Comparison of ENCODE assay signal across 21 cellular contexts in the genomic region with DNA sequence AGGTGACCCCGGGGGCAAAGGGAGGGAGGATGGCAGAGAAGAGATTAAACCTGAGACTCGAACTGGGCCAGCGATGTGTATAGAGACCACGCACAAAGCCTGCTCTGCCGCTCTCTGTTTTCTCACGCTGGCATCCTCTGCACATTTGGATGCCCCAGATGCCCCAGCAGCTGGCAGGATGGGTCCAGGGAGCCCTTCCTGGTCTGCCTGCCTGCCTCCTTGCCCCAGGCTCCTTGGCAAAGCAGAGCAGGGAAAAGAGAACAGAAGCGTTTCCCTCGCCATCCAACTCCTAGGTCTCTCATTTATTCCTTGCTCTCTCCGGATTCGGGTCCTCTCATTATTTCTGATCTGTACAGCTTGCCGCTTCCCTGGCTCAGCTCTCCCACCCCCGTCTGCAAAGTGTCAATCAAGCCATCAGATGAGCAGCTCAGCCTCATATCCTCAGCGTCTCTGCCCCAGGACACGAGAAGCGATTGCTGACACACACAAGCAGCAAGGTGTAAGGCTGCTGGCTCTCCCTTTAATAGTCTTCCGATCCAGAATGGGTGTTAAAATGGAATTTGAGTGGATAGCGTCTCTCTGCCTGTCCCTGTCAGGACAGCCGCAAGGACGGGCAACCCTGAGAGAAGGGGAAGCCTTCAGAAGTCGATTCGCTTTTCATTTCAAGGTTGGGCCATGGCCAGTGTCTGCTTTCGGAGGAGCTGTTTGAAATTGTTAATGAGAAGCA. TPM values are rescaled to one million over a fixed set of nuclear protein-coding genes. Genes with fewer than 3 reads are reported as not detected.
DNase-seq lines count a peak whose midpoint lies in the region; ATAC-seq, FAIRE-seq and TF ChIP-seq lines count a peak whose summit lies in the region.
"Had no signal": no experiment of that assay in that cellular context is flagged by ENCODE, and none has a peak within 500 bp of the region (broad histone marks: within the 10 kb centered on the region; RNA-seq: fewer than 3 reads in every experiment).

No MANE protein-coding gene starts in this region.

- 47% methylated on average over 22 of the region's 22 CpGs for WGBS in A549 (ENCODE audit: missing lambda C conversion rate)

- no peak overlapping the region for H3K4me2 ChIP-seq in A549

- TF ChIP-seq RAD21 in A549 (conservative IDR thresholded peaks at IDR 0.05 in 1 of 2, IDR thresholded peaks at IDR 0.05 in 1 of 2) = no peak

- intact Hi-C loops in gastrocnemius medialis (cut with DNase I; ENCODE audit: low total_unique reads) = no loop called here

- H3K9me3 ChIP-seq in A549 (peaks cover 34% of the 10 kb centered on the region), HUES6 (ENCODE audit: control insufficient read depth, insufficient read depth, low read depth, low read length) (peaks cover 24% of the 10 kb centered on the region), adipocyte (ENCODE audit: control insufficient read depth, low read length) (peaks cover 44% of the 10 kb centered on the region), gastrocnemius medialis (no peaks in the 10 kb centered on the region)
- H3K9me3 ChIP-seq: suprapubic skin had no signal

- ATAC-seq in A549 = peak; percentile 13 to 35; a peak in 3 of 6 replicates
- no peak for ATAC-seq in gastrocnemius medialis

- H3K36me3 ChIP-seq in HUES6 (ENCODE audit: control insufficient read depth, insufficient read depth, low read length) = no peaks in the 10 kb centered on the region
- no peaks in the 10 kb centered on the region for H3K36me3 ChIP-seq in adipocyte (ENCODE audit: control insufficient read depth, insufficient read depth, low read length, severe bottlenecking)
- H3K36me3 ChIP-seq in gastrocnemius medialis = no peaks in the 10 kb centered on the region
- H3K36me3 ChIP-seq: brain microvascular endothelial cell, SJSA1, suprapubic skin had no signal

- H3K4me1 ChIP-seq in A549 = no peaks in the 10 kb centered on the region
- peaks cover 58% of the 10 kb centered on the region for H3K4me1 ChIP-seq in HUES6 (ENCODE audit: control insufficient read depth, insufficient read depth, low read length)
- H3K4me1 ChIP-seq in adipocyte (ENCODE audit: control insufficient read depth, insufficient read depth, low read length) = peaks cover 18% of the 10 kb centered on the region
- H3K4me1 ChIP-seq in gastrocnemius medialis = peaks cover 3 to 4% of the 10 kb centered on the region in 2 donors

- TF ChIP-seq EP300 in A549 (IDR thresholded peaks at IDR 0.05) = no peak

- H3K27me3 ChIP-seq in HUES6 (ENCODE audit: control insufficient read depth, insufficient read depth, low read length) (no peaks in the 10 kb centered on the region), adipocyte (replicated peaks; ENCODE audit: control insufficient read depth, insufficient read depth, low read length) (peaks cover 58% of the 10 kb centered on the region), gastrocnemius medialis (peaks cover 8 to 25% (median 15%) of the 10 kb centered on the region in 3 donors)

- in situ Hi-C loops in gastrocnemius medialis (cut with MboI; ENCODE audit: low sequenced_read_pairs in 4 of 4) = no loop called here

- CTCF ChIA-PET in A549 (lab: Yijun Ruan, JAX) = interaction anchor here (0.7 to 3.7 kb wide), 11 partner anchors 14 to 108 kb away, joined by 3 to 11 read pairs (median 3); no protein-coding TSS in a partner anchor

- no peak for FAIRE-seq in A549 (lab: Jason Lieb, UNC)

- H3K9ac ChIP-seq in HUES6 (ENCODE audit: low read length) (peak overlapping the region; percentile 36), adipocyte (ENCODE audit: low read length) (no peak overlapping the region)

- DNase-seq in A549 (ENCODE audit: low read depth in 1 of 2, low spot score in 1 of 2) (no peak), adipocyte (ENCODE audit: low read depth) (peak; percentile 13), islet precursor cell (peak; percentile 52), gastrocnemius medialis (no peak), NCI-H2107 treated with DMSO at 0.1 percent for 48 hours (lab: John Stamatoyannopoulos, UW; ENCODE audit: unreplicated experiment) (no peak), DMS53 treated with DMSO at 0.1 percent for 48 hours (lab: John Stamatoyannopoulos, UW; ENCODE audit: unreplicated experiment) (no peak)
- DNase-seq in stimulated activated CD4-positive, alpha-beta T cell treated with anti-CD3 and anti-CD28 coated beads, Interleukin-1b, Interleukin-23, amount 100 ng/mL, for 48 hours = no peak
- DNase-seq: activated CD8-positive, alpha-beta memory T cell treated with anti-CD3 and anti-CD28 coated beads for 24 hours; brain microvascular endothelial cell; CD4-positive, alpha-beta T cell; cortex of kidney; HFFc6; Karpas-422; NCI-H1092; NCI-H69; stimulated activated CD4-positive, alpha-beta T cell treated with anti-CD3 and anti-CD28 coated beads, Interleukin-12 subunit alpha, Interleukin-12 subunit beta, amount 100 ng/mL, for 4 hours had no signal

- POLR2A ChIA-PET in A549 (lab: Yijun Ruan, JAX) = no interaction called here

- TF ChIP-seq CTCF in A549 (IDR thresholded peaks at IDR 0.05) (no peak), gastrocnemius medialis (IDR thresholded peaks at IDR 0.05 in 4 of 5, conservative IDR thresholded peaks at IDR 0.05 in 1 of 5) (no peak)

- H3K27ac ChIP-seq in A549 (no peak overlapping the region), HUES6 (ENCODE audit: low read depth, low read length) (peak overlapping the region; percentile 35; the same call in 1 of the 2 replicates), gastrocnemius medialis (no peak overlapping the region)
- H3K27ac ChIP-seq: brain microvascular endothelial cell, SJSA1, suprapubic skin had no signal

- no peak for TF ChIP-seq POLR2A in A549 (IDR thresholded peaks at IDR 0.05; ENCODE audit: low read length)
- TF ChIP-seq POLR2A in gastrocnemius medialis (IDR thresholded peaks at IDR 0.05) = no peak

- H3K4me3 ChIP-seq in A549 (no peak overlapping the region), HUES6 (ENCODE audit: low read depth, low read length) (no peak overlapping the region), adipocyte (ENCODE audit: low read length) (no peak overlapping the region), gastrocnemius medialis (no peak overlapping the region)
- H3K4me3 ChIP-seq: SJSA1, suprapubic skin had no signal

TF ChIP-seq in A549, 52 proteins besides CTCF, POLR2A, EP300 and RAD21:
- TF ChIP-seq GATA3 (IDR thresholded peaks at IDR 0.05; ENCODE audit: borderline replicate concordance) (no peak), RCOR1 (IDR thresholded peaks at IDR 0.05; ENCODE audit: low read depth, low read length) (no peak), TP53 (CRISPR knock-in tag; IDR thresholded peaks at IDR 0.05) (no peak), HDAC2 (IDR thresholded peaks at IDR 0.05) (no peak), HEYL (CRISPR knock-in tag; IDR thresholded peaks at IDR 0.05) (no peak), POLR2AphosphoS2 (conservative IDR thresholded peaks at IDR 0.05; ENCODE audit: low read length) (no peak)
- TF ChIP-seq, protein P1, sequence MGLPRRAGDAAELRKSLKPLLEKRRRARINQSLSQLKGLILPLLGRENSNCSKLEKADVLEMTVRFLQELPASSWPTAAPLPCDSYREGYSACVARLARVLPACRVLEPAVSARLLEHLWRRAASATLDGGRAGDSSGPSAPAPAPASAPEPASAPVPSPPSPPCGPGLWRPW (IDR thresholded peaks at IDR 0.05) = no peak

RNA-seq across cellular contexts. Expression of a gene that starts 5.0 kb away (rescaled TPM):
- 0.94 and 1.4 TPM in 2 replicates for polyA plus RNA-seq in A549 (2011; rRNA removed)
- polyA plus RNA-seq in A549 (2012; cell fraction: cytosol; rRNA removed) = 0.17 and 0.18 TPM in 2 replicates
- polyA plus RNA-seq in A549 (2012; cell fraction: nucleus; rRNA removed) = 0.38 and 0.73 TPM in 2 replicates
- 0.28 to 0.49 TPM (median 0.39 TPM) in 3 replicates for polyA plus RNA-seq in A549 (2017; fragmentation: RNase III; extraction: RNeasy Plus Mini Kit Qiagen cat#74134 plus additional on column Dnase treatment)
- polyA minus RNA-seq in A549 (2011; rRNA and poly(A)+ RNA removed) = 8.7 and 12.4 TPM in 2 replicates
- total RNA-seq in gastrocnemius medialis = 1 to 10 TPM in 2 of 4 donors, under 1 TPM in 2; 0.42 to 2.4 (median 1.1) TPM

RNA-seq across cellular contexts. Expression of a gene that starts 32.1 kb away (rescaled TPM):
- polyA plus RNA-seq in A549 (2011; rRNA removed) = not detected in 2 replicates
- not detected in 2 replicates for polyA plus RNA-seq in A549 (2012; cell fraction: cytosol; rRNA removed)
- 0.06 TPM in 1 of 2 replicates, not detected in the other for polyA plus RNA-seq in A549 (2012; cell fraction: nucleus; rRNA removed)
- not detected in 3 replicates for polyA plus RNA-seq in A549 (2017; fragmentation: RNase III; extraction: RNeasy Plus Mini Kit Qiagen cat#74134 plus additional on column Dnase treatment)
- not detected in 2 replicates for polyA minus RNA-seq in A549 (2011; rRNA and poly(A)+ RNA removed)
- total RNA-seq in gastrocnemius medialis = not detected
- total RNA-seq: HFFc6, kidney epithelial cell, mesenteric fat pad, SJSA1, suprapubic skin had no signal

Comparison
In these comparisons a context has a peak if more than half of its experiments do, and no peak if none do; other contexts are left out.
1. ATAC-seq: peak in A549 (2 of 2); none in gastrocnemius medialis (0 of 2).
2. DNase-seq: peak in adipocyte (single experiment) and islet precursor cell (single experiment); none in A549 (0 of 2), stimulated activated CD4-positive, alpha-beta T cell treated with anti-CD3 and anti-CD28 coated beads, Interleukin-1b, Interleukin-23, amount 100 ng/mL, for 48 hours (single experiment), gastrocnemius medialis (0 of 2), NCI-H2107 treated with DMSO at 0.1 percent for 48 hours (single experiment) and DMS53 treated with DMSO at 0.1 percent for 48 hours (single experiment).